Comparison of ENCODE assay signal across 28 cellular contexts in genomic region chr11:87493516-87493915, GRCh38.
A peak's percentile ranks its signal among the peaks of the same experiment; 100 is the strongest.
DNase-seq lines count a peak whose midpoint lies in the region; ATAC-seq, FAIRE-seq and TF ChIP-seq lines count a peak whose summit lies in the region.
"Had no signal": no experiment of that assay in that cellular context is flagged by ENCODE, and none has a peak within 500 bp of the region (broad histone marks: within the 10 kb centered on the region; RNA-seq: fewer than 3 reads in every experiment).

No MANE protein-coding gene starts in this region.

- BruUV-seq in PC-9 (replicated peaks; lab: Mats Ljungman, UMichigan), result no TSS peak

- peak overlapping the region; percentile 71 for H3K4me2 ChIP-seq in GM23338
- peak overlapping the region; percentile 52 for H3K4me2 ChIP-seq in astrocyte (ENCODE audit: low read length)
- no peak overlapping the region for H3K4me2 ChIP-seq in PC-9

- H3K9me2 ChIP-seq in GM23338 (ENCODE audit: insufficient read depth) (peaks cover 9% of the 10 kb centered on the region; the same call in 1 of the 2 replicates), PC-9 (ENCODE audit: insufficient read depth) (no peaks in the 10 kb centered on the region)

- no peak overlapping the region for H3K27ac Mint-ChIP-seq in GM23338
- H3K27ac Mint-ChIP-seq in astrocyte (ENCODE audit: unreplicated experiment), result no peak overlapping the region
- H3K27ac Mint-ChIP-seq: activated naive CD4-positive, alpha-beta T cell treated with anti-CD3 and anti-CD28 coated beads, Interleukin-2, amount 50 U/mL, for 24 hours; B cell; nephron; stimulated activated naive CD8-positive, alpha-beta T cell treated with anti-CD3 and anti-CD28 coated beads, Interleukin-15, Interleukin-2, amounts not matched to agents 100 ng/mL and 50 ng/mL, for 24 hours had no signal

- H3K36me3 Mint-ChIP-seq in GM23338 (ENCODE audit: low read depth), result peaks cover 17% of the 10 kb centered on the region; the same call in 2 of the 3 replicates
- no peaks in the 10 kb centered on the region for H3K36me3 Mint-ChIP-seq in astrocyte (ENCODE audit: low read depth, unreplicated experiment)
- H3K36me3 Mint-ChIP-seq: activated naive CD4-positive, alpha-beta T cell treated with anti-CD3 and anti-CD28 coated beads, Interleukin-2, amount 50 U/mL, for 24 hours had no signal

- no peak overlapping the region for H3K9ac ChIP-seq in astrocyte (ENCODE audit: low read length)
- H3K9ac ChIP-seq in iPS-18a (ENCODE audit: low read length), result no peak overlapping the region

- no peak overlapping the region for H3K4me3 Mint-ChIP-seq in GM23338
- H3K4me3 Mint-ChIP-seq in astrocyte (ENCODE audit: unreplicated experiment), result no peak overlapping the region
- H3K4me3 Mint-ChIP-seq: activated naive CD4-positive, alpha-beta T cell treated with anti-CD3 and anti-CD28 coated beads, Interleukin-2, amount 50 U/mL, for 24 hours; B cell; nephron; stimulated activated naive CD8-positive, alpha-beta T cell treated with anti-CD3 and anti-CD28 coated beads, Interleukin-15, Interleukin-2, amounts not matched to agents 100 ng/mL and 50 ng/mL, for 24 hours had no signal

- H3K4me1 ChIP-seq in GM23338 (ENCODE audit: insufficient read depth) (peaks cover 26% of the 10 kb centered on the region), astrocyte (ENCODE audit: insufficient read depth, low read length) (no peaks in the 10 kb centered on the region), iPS-18a (ENCODE audit: control insufficient read depth, low read depth, low read length) (peaks cover 15% of the 10 kb centered on the region), small intestine (ENCODE audit: control insufficient read depth in 2 of 2, insufficient read depth in 1 of 2, low read depth in 1 of 2, low read length in 1 of 2) (no peaks in the 10 kb centered on the region), PC-9 (replicated peaks; ENCODE audit: insufficient read depth) (no peaks in the 10 kb centered on the region)
- H3K4me1 ChIP-seq: HAP-1, left ventricle myocardium inferior, pancreas, right lobe of liver, thyroid gland had no signal

- no peak for TF ChIP-seq CTCF in GM23338 (conservative IDR thresholded peaks at IDR 0.05; ENCODE audit: low read depth in 2 of 2)
- TF ChIP-seq CTCF in astrocyte (IDR thresholded peaks at IDR 0.05; ENCODE audit: insufficient read depth, low read depth, low read length), result no peak
- TF ChIP-seq CTCF in PC-9 (conservative IDR thresholded peaks at IDR 0.05), result no peak

- peak; percentile 99 for ATAC-seq in GM23338
- ATAC-seq: pancreas, PC-3, right lobe of liver had no signal

- H3K27me3 Mint-ChIP-seq in GM23338 (ENCODE audit: insufficient read depth, low read depth, poor library complexity) (peaks cover 14% of the 10 kb centered on the region), astrocyte (ENCODE audit: low read depth, unreplicated experiment) (peaks cover 7% of the 10 kb centered on the region)
- H3K27me3 Mint-ChIP-seq: B cell; stimulated activated naive CD8-positive, alpha-beta T cell treated with anti-CD3 and anti-CD28 coated beads, Interleukin-15, Interleukin-2, amounts not matched to agents 100 ng/mL and 50 ng/mL, for 24 hours had no signal

- H3F3A ChIP-seq in GM23338 (replicated peaks; ENCODE audit: low read depth), result no peaks in the 10 kb centered on the region
- H3F3A ChIP-seq in PC-9 (ENCODE audit: insufficient read depth, low read depth), result no peaks in the 10 kb centered on the region

- 43 to 55% (median 51%) methylated on average over 4 of the region's 4 CpGs for WGBS in small intestine, 3 donors

- H3K27me3 ChIP-seq in GM23338 (ENCODE audit: insufficient read depth) (no peaks in the 10 kb centered on the region; the same call in 1 of the 2 replicates), astrocyte (ENCODE audit: insufficient read depth, low read length) (no peaks in the 10 kb centered on the region), iPS-18a (ENCODE audit: control insufficient read depth, insufficient read depth, low read length) (no peaks in the 10 kb centered on the region), small intestine (ENCODE audit: control insufficient read depth in 2 of 2, insufficient read depth in 2 of 2, low read length in 2 of 2) (no peaks in the 10 kb centered on the region), PC-9 (ENCODE audit: insufficient read depth, low read depth) (no peaks in the 10 kb centered on the region)
- H3K27me3 ChIP-seq: pancreas, right lobe of liver, thyroid gland had no signal

- no peaks in the 10 kb centered on the region; the same call in 1 of the 2 replicates for H3K36me3 ChIP-seq in GM23338 (ENCODE audit: insufficient read depth)
- no peaks in the 10 kb centered on the region for H3K36me3 ChIP-seq in astrocyte (ENCODE audit: insufficient read depth, low read length)
- H3K36me3 ChIP-seq in iPS-18a (ENCODE audit: control insufficient read depth, low read depth, low read length), result no peaks in the 10 kb centered on the region
- no peaks in the 10 kb centered on the region for H3K36me3 ChIP-seq in small intestine (ENCODE audit: control insufficient read depth in 2 of 2, insufficient read depth in 2 of 2, low read length in 2 of 2)
- H3K36me3 ChIP-seq in PC-9 (ENCODE audit: low read depth), result no peaks in the 10 kb centered on the region
- H3K36me3 ChIP-seq: HAP-1, left ventricle myocardium inferior, pancreas, right lobe of liver, thyroid gland had no signal

- intact Hi-C loops in PC-9 (cut with micrococcal nuclease; ENCODE audit: unreplicated experiment), result no loop called here

- H3K79me2 ChIP-seq in GM23338 (replicated peaks; ENCODE audit: insufficient read depth), result no peaks in the 10 kb centered on the region
- H3K79me2 ChIP-seq in astrocyte (ENCODE audit: insufficient read depth, low read length), result no peaks in the 10 kb centered on the region
- no peaks in the 10 kb centered on the region for H3K79me2 ChIP-seq in PC-9 (ENCODE audit: low read depth)

- CTCF ChIA-PET in PC-9 (lab: Charles Lee), result no interaction called here

- H3K9me3 ChIP-seq in astrocyte (ENCODE audit: insufficient read depth, low read depth, low read length), result no peaks in the 10 kb centered on the region
- no peaks in the 10 kb centered on the region for H3K9me3 ChIP-seq in iPS-18a (ENCODE audit: control insufficient read depth, low read depth, low read length)
- no peaks in the 10 kb centered on the region for H3K9me3 ChIP-seq in small intestine (ENCODE audit: control insufficient read depth, low read depth)
- H3K9me3 ChIP-seq in PC-9 (ENCODE audit: insufficient read depth, low read depth), result no peaks in the 10 kb centered on the region
- H3K9me3 ChIP-seq: HAP-1, left ventricle myocardium inferior, pancreas, right lobe of liver, thyroid gland had no signal

- H3K27ac ChIP-seq in GM23338 (ENCODE audit: low read depth), result no peak overlapping the region
- H3K27ac ChIP-seq in astrocyte (ENCODE audit: low read depth, low read length), result no peak overlapping the region
- no peak overlapping the region for H3K27ac ChIP-seq in iPS-18a (ENCODE audit: low read length)
- no peak overlapping the region for H3K27ac ChIP-seq in small intestine (ENCODE audit: low read depth in 1 of 2, low read length in 1 of 2)
- H3K27ac ChIP-seq in PC-9, result no peak overlapping the region
- H3K27ac ChIP-seq: left ventricle myocardium inferior, pancreas, right lobe of liver, thyroid gland had no signal

- peaks cover 15% of the 10 kb centered on the region; the same call in 2 of the 3 replicates for H3K9me3 Mint-ChIP-seq in GM23338
- H3K9me3 Mint-ChIP-seq in astrocyte (ENCODE audit: unreplicated experiment), result peaks cover 4% of the 10 kb centered on the region
- H3K9me3 Mint-ChIP-seq: nephron; stimulated activated naive CD8-positive, alpha-beta T cell treated with anti-CD3 and anti-CD28 coated beads, Interleukin-15, Interleukin-2, amounts not matched to agents 100 ng/mL and 50 ng/mL, for 24 hours had no signal

- POLR2A ChIA-PET in PC-9 (lab: Charles Lee; ENCODE audit: unreplicated experiment), result no interaction called here

- H3K4me1 Mint-ChIP-seq in GM23338, result peaks cover 27% of the 10 kb centered on the region
- peaks cover 4% of the 10 kb centered on the region for H3K4me1 Mint-ChIP-seq in astrocyte (ENCODE audit: low read depth, unreplicated experiment)
- H3K4me1 Mint-ChIP-seq: activated naive CD4-positive, alpha-beta T cell treated with anti-CD3 and anti-CD28 coated beads, Interleukin-2, amount 50 U/mL, for 24 hours; B cell; nephron had no signal

- peak; percentile 20 for FAIRE-seq in astrocyte (lab: Jason Lieb, UNC)
- FAIRE-seq in small intestine (lab: Jason Lieb, UNC), result no peak
- FAIRE-seq: pancreas had no signal

- peak overlapping the region; percentile 24; the same call in 1 of the 2 replicates for H3K4me3 ChIP-seq in GM23338
- H3K4me3 ChIP-seq in astrocyte (ENCODE audit: insufficient read depth, low read depth, low read length), result no peak overlapping the region
- H3K4me3 ChIP-seq in iPS-18a (ENCODE audit: low read length), result peak overlapping the region; percentile 32
- H3K4me3 ChIP-seq in small intestine (ENCODE audit: low read depth in 1 of 2, low read length in 2 of 2), result no peak overlapping the region
- H3K4me3 ChIP-seq in PC-9, result no peak overlapping the region
- H3K4me3 ChIP-seq: HAP-1, left ventricle myocardium inferior, pancreas, right lobe of liver, thyroid gland had no signal

- H2AFZ ChIP-seq in GM23338 (no peak overlapping the region), astrocyte (ENCODE audit: low read depth, low read length) (peak overlapping the region; percentile 20), PC-9 (no peak overlapping the region)

- H4K20me1 ChIP-seq in GM23338 (replicated peaks; ENCODE audit: insufficient read depth) (no peaks in the 10 kb centered on the region), astrocyte (ENCODE audit: insufficient read depth, low read length) (no peaks in the 10 kb centered on the region), PC-9 (ENCODE audit: insufficient read depth) (no peaks in the 10 kb centered on the region)

- DNase-seq in GM23338 (ENCODE audit: low spot score) (peak; percentile 87), astrocyte (ENCODE audit: low read depth) (peak; percentile 40), cerebellar nuclear complex (lab: John Stamatoyannopoulos, UW) (no peak), small intestine (no peak), PC-9 (no peak)
- no peak for DNase-seq in stimulated activated naive CD4-positive, alpha-beta T cell (lab: John Stamatoyannopoulos, UW)
- DNase-seq: activated CD4-positive, alpha-beta T cell treated with anti-CD3 and anti-CD28 coated beads, Interleukin-2, amount 50 U/mL, for 4 hours; activated CD8-positive, alpha-beta memory T cell treated with anti-CD3 and anti-CD28 coated beads, Interleukin-2, amount 50 U/mL, for 4 hours; aorta; central memory CD4-positive, alpha-beta T cell; DMS153; left ventricle myocardium inferior; midbrain; NCI-H1105; NCI-H2081 treated with DMSO at 0.1 percent for 48 hours; NCI-H446; pancreas; PC-3; right lobe of liver; SHP77; T-helper 9 cell; thyroid gland had no signal

TF ChIP-seq in GM23338, 12 proteins besides CTCF, POLR2A, EP300 and RAD21 (continues in another document):
- TF ChIP-seq NANOG (IDR thresholded peaks at IDR 0.05; ENCODE audit: borderline replicate concordance), result peak; percentile 98

Comparison
In these comparisons a context has a peak if more than half of its experiments do, and no peak if none do; other contexts are left out.
1. DNase-seq: peak in GM23338 (single experiment) and astrocyte (single experiment); none in cerebellar nuclear complex (0 of 2), small intestine (single experiment), PC-9 (0 of 2) and stimulated activated naive CD4-positive, alpha-beta T cell (0 of 6).
2. H3K4me3 ChIP-seq: peak in GM23338 (single experiment) and iPS-18a (single experiment); none in astrocyte (single experiment), small intestine (0 of 2) and PC-9 (single experiment).